ENCODE assay signal across 1 cellular context in the genomic region with DNA sequence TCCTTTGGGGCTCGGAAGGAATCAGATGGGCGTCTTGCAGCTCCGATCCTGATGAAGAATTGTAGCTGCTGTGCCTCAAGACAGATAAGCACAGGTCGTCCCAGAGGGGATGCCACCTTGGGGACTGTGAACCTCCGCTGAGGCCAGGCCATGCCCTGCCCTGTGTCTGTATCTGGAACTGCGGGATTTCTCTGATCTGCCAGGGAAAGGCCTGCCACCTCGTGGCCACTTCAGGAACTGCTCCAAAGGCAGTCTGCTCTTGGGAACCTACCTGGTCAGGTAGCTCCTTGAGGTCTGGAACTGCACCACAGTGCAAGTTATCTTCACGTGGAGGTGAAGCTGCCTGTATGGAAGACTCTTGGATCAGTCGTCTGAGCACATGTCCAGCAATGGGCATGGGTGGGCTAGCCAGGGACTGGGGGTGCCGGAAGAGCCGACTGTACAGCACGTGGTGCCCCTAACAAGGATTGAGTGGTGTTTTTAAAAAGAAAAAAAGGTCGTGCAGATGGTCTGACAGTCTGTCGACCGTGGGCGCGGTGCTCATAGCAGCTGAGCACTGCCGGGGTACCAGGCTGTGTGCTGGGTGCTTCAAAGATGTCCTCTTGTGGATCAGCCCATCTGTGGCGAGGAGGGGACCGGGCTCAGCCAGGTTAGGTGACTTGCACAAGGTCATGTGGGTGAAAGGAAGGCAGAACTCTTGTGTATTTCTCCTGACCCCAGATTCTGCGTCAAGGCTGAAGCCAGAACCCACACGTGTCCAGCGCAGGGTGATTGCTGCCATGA.
TF ChIP-seq lines count a peak whose summit lies in the region.

No MANE protein-coding gene starts in this region.

TF ChIP-seq in HepG2, 621 proteins besides CTCF, POLR2A, EP300 and RAD21 (continued from another document and continues in another):
- TF ChIP-seq STAG1 (CRISPR knock-in tag; IDR thresholded peaks at IDR 0.05) (peak; percentile 95), NFIB (CRISPR knock-in tag; IDR thresholded peaks at IDR 0.05; ENCODE audit: borderline replicate concordance) (no peak), LCORL (IDR thresholded peaks at IDR 0.05) (no peak), LCORL (CRISPR knock-in tag; IDR thresholded peaks at IDR 0.05) (no peak), ZNF317 (CRISPR knock-in tag; IDR thresholded peaks at IDR 0.05) (no peak), ZKSCAN5 (CRISPR knock-in tag; IDR thresholded peaks at IDR 0.05) (no peak), ZNF850 (CRISPR knock-in tag; conservative IDR thresholded peaks at IDR 0.05) (0 out of 2 replicates have a peak, but pooled peaks have one; percentile 49), DPF2 (CRISPR knock-in tag; IDR thresholded peaks at IDR 0.05; ENCODE audit: borderline replicate concordance, low read depth) (no peak), GATA4 (IDR thresholded peaks at IDR 0.05; ENCODE audit: borderline replicate concordance, low read depth) (no peak), PHF5A (CRISPR knock-in tag; IDR thresholded peaks at IDR 0.05; ENCODE audit: low read depth, unreplicated experiment) (no peak), ZNF670 (CRISPR knock-in tag; IDR thresholded peaks at IDR 0.05; ENCODE audit: borderline replicate concordance) (peak; percentile 68; the same call in 1 of the 2 replicates), ATF7 (IDR thresholded peaks at IDR 0.05) (no peak), ATF7 (CRISPR knock-in tag; IDR thresholded peaks at IDR 0.05) (no peak), ZNF256 (CRISPR knock-in tag; conservative IDR thresholded peaks at IDR 0.05) (no peak), ZNF556 (CRISPR knock-in tag; IDR thresholded peaks at IDR 0.05; ENCODE audit: borderline replicate concordance) (0 out of 2 replicates have a peak, but pooled peaks have one; percentile 32), ZNF652 (CRISPR knock-in tag; IDR thresholded peaks at IDR 0.05; ENCODE audit: borderline replicate concordance, low read depth) (no peak), ISL2 (CRISPR knock-in tag; IDR thresholded peaks at IDR 0.05) (peak; percentile 31; the same call in 1 of the 2 replicates), ZKSCAN1 (IDR thresholded peaks at IDR 0.05; ENCODE audit: low read length) (no peak)
- TF ChIP-seq, protein P1, sequence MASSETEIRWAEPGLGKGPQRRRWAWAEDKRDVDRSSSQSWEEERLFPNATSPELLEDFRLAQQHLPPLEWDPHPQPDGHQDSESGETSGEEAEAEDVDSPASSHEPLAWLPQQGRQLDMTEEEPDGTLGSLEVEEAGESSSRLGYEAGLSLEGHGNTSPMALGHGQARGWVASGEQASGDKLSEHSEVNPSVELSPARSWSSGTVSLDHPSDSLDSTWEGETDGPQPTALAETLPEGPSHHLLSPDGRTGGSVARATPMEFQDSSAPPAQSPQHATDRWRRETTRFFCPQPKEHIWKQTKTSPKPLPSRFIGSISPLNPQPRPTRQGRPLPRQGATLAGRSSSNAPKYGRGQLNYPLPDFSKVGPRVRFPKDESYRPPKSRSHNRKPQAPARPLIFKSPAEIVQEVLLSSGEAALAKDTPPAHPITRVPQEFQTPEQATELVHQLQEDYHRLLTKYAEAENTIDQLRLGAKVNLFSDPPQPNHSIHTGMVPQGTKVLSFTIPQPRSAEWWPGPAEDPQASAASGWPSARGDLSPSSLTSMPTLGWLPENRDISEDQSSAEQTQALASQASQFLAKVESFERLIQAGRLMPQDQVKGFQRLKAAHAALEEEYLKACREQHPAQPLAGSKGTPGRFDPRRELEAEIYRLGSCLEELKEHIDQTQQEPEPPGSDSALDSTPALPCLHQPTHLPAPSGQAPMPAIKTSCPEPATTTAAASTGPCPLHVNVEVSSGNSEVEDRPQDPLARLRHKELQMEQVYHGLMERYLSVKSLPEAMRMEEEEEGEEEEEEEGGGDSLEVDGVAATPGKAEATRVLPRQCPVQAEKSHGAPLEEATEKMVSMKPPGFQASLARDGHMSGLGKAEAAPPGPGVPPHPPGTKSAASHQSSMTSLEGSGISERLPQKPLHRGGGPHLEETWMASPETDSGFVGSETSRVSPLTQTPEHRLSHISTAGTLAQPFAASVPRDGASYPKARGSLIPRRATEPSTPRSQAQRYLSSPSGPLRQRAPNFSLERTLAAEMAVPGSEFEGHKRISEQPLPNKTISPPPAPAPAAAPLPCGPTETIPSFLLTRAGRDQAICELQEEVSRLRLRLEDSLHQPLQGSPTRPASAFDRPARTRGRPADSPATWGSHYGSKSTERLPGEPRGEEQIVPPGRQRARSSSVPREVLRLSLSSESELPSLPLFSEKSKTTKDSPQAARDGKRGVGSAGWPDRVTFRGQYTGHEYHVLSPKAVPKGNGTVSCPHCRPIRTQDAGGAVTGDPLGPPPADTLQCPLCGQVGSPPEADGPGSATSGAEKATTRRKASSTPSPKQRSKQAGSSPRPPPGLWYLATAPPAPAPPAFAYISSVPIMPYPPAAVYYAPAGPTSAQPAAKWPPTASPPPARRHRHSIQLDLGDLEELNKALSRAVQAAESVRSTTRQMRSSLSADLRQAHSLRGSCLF (CRISPR knock-in tag; IDR thresholded peaks at IDR 0.05; ENCODE audit: borderline replicate concordance): no peak
- TF ChIP-seq, protein P2, sequence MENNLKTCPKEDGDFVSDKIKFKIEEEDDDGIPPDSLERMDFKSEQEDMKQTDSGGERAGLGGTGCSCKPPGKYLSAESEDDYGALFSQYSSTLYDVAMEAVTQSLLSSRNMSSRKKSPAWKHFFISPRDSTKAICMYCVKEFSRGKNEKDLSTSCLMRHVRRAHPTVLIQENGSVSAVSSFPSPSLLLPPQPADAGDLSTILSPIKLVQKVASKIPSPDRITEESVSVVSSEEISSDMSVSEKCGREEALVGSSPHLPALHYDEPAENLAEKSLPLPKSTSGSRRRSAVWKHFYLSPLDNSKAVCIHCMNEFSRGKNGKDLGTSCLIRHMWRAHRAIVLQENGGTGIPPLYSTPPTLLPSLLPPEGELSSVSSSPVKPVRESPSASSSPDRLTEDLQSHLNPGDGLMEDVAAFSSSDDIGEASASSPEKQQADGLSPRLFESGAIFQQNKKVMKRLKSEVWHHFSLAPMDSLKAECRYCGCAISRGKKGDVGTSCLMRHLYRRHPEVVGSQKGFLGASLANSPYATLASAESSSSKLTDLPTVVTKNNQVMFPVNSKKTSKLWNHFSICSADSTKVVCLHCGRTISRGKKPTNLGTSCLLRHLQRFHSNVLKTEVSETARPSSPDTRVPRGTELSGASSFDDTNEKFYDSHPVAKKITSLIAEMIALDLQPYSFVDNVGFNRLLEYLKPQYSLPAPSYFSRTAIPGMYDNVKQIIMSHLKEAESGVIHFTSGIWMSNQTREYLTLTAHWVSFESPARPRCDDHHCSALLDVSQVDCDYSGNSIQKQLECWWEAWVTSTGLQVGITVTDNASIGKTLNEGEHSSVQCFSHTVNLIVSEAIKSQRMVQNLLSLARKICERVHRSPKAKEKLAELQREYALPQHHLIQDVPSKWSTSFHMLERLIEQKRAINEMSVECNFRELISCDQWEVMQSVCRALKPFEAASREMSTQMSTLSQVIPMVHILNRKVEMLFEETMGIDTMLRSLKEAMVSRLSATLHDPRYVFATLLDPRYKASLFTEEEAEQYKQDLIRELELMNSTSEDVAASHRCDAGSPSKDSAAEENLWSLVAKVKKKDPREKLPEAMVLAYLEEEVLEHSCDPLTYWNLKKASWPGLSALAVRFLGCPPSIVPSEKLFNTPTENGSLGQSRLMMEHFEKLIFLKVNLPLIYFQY (CRISPR knock-in tag; IDR thresholded peaks at IDR 0.05; ENCODE audit: borderline replicate concordance): peak; percentile 52; the same call in 1 of the 2 replicates
- TF ChIP-seq, protein P3, sequence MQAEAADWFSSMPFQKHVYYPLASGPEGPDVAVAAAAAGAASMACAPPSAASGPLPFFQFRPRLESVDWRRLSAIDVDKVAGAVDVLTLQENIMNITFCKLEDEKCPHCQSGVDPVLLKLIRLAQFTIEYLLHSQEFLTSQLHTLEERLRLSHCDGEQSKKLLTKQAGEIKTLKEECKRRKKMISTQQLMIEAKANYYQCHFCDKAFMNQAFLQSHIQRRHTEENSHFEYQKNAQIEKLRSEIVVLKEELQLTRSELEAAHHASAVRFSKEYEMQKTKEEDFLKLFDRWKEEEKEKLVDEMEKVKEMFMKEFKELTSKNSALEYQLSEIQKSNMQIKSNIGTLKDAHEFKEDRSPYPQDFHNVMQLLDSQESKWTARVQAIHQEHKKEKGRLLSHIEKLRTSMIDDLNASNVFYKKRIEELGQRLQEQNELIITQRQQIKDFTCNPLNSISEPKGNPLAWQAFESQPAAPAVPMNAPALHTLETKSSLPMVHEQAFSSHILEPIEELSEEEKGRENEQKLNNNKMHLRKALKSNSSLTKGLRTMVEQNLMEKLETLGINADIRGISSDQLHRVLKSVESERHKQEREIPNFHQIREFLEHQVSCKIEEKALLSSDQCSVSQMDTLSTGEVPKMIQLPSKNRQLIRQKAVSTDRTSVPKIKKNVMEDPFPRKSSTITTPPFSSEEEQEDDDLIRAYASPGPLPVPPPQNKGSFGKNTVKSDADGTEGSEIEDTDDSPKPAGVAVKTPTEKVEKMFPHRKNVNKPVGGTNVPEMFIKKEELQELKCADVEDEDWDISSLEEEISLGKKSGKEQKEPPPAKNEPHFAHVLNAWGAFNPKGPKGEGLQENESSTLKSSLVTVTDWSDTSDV (CRISPR knock-in tag; IDR thresholded peaks at IDR 0.05): no peak; the same call in 1 of the 2 replicates
- TF ChIP-seq, protein P4, sequence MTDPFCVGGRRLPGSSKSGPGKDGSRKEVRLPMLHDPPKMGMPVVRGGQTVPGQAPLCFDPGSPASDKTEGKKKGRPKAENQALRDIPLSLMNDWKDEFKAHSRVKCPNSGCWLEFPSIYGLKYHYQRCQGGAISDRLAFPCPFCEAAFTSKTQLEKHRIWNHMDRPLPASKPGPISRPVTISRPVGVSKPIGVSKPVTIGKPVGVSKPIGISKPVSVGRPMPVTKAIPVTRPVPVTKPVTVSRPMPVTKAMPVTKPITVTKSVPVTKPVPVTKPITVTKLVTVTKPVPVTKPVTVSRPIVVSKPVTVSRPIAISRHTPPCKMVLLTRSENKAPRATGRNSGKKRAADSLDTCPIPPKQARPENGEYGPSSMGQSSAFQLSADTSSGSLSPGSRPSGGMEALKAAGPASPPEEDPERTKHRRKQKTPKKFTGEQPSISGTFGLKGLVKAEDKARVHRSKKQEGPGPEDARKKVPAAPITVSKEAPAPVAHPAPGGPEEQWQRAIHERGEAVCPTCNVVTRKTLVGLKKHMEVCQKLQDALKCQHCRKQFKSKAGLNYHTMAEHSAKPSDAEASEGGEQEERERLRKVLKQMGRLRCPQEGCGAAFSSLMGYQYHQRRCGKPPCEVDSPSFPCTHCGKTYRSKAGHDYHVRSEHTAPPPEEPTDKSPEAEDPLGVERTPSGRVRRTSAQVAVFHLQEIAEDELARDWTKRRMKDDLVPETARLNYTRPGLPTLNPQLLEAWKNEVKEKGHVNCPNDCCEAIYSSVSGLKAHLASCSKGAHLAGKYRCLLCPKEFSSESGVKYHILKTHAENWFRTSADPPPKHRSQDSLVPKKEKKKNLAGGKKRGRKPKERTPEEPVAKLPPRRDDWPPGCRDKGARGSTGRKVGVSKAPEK (CRISPR knock-in tag; IDR thresholded peaks at IDR 0.05; ENCODE audit: borderline replicate concordance): no peak
- TF ChIP-seq, protein P5, sequence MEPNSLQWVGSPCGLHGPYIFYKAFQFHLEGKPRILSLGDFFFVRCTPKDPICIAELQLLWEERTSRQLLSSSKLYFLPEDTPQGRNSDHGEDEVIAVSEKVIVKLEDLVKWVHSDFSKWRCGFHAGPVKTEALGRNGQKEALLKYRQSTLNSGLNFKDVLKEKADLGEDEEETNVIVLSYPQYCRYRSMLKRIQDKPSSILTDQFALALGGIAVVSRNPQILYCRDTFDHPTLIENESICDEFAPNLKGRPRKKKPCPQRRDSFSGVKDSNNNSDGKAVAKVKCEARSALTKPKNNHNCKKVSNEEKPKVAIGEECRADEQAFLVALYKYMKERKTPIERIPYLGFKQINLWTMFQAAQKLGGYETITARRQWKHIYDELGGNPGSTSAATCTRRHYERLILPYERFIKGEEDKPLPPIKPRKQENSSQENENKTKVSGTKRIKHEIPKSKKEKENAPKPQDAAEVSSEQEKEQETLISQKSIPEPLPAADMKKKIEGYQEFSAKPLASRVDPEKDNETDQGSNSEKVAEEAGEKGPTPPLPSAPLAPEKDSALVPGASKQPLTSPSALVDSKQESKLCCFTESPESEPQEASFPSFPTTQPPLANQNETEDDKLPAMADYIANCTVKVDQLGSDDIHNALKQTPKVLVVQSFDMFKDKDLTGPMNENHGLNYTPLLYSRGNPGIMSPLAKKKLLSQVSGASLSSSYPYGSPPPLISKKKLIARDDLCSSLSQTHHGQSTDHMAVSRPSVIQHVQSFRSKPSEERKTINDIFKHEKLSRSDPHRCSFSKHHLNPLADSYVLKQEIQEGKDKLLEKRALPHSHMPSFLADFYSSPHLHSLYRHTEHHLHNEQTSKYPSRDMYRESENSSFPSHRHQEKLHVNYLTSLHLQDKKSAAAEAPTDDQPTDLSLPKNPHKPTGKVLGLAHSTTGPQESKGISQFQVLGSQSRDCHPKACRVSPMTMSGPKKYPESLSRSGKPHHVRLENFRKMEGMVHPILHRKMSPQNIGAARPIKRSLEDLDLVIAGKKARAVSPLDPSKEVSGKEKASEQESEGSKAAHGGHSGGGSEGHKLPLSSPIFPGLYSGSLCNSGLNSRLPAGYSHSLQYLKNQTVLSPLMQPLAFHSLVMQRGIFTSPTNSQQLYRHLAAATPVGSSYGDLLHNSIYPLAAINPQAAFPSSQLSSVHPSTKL (CRISPR knock-in tag; IDR thresholded peaks at IDR 0.05): peak; percentile 52
- TF ChIP-seq, protein P6, sequence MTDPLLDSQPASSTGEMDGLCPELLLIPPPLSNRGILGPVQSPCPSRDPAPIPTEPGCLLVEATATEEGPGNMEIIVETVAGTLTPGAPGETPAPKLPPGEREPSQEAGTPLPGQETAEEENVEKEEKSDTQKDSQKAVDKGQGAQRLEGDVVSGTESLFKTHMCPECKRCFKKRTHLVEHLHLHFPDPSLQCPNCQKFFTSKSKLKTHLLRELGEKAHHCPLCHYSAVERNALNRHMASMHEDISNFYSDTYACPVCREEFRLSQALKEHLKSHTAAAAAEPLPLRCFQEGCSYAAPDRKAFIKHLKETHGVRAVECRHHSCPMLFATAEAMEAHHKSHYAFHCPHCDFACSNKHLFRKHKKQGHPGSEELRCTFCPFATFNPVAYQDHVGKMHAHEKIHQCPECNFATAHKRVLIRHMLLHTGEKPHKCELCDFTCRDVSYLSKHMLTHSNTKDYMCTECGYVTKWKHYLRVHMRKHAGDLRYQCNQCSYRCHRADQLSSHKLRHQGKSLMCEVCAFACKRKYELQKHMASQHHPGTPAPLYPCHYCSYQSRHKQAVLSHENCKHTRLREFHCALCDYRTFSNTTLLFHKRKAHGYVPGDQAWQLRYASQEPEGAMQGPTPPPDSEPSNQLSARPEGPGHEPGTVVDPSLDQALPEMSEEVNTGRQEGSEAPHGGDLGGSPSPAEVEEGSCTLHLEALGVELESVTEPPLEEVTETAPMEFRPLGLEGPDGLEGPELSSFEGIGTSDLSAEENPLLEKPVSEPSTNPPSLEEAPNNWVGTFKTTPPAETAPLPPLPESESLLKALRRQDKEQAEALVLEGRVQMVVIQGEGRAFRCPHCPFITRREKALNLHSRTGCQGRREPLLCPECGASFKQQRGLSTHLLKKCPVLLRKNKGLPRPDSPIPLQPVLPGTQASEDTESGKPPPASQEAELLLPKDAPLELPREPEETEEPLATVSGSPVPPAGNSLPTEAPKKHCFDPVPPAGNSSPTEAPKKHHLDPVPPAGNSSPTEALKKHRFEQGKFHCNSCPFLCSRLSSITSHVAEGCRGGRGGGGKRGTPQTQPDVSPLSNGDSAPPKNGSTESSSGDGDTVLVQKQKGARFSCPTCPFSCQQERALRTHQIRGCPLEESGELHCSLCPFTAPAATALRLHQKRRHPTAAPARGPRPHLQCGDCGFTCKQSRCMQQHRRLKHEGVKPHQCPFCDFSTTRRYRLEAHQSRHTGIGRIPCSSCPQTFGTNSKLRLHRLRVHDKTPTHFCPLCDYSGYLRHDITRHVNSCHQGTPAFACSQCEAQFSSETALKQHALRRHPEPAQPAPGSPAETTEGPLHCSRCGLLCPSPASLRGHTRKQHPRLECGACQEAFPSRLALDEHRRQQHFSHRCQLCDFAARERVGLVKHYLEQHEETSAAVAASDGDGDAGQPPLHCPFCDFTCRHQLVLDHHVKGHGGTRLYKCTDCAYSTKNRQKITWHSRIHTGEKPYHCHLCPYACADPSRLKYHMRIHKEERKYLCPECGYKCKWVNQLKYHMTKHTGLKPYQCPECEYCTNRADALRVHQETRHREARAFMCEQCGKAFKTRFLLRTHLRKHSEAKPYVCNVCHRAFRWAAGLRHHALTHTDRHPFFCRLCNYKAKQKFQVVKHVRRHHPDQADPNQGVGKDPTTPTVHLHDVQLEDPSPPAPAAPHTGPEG (CRISPR knock-in tag; IDR thresholded peaks at IDR 0.05): no peak
